ENCODE assay signal across 1 cellular context in genomic region chr10:110644598-110645462, GRCh38.
TF ChIP-seq lines count a peak whose summit lies in the region.

No MANE protein-coding gene starts in this region.

TF ChIP-seq in HCT116, 20 proteins besides CTCF, POLR2A, EP300 and RAD21 (continued from another document):
- TF ChIP-seq POLR2AphosphoS5 (IDR thresholded peaks at IDR 0.05; ENCODE audit: low read depth, low read length) (no peak), ZFX (IDR thresholded peaks at IDR 0.05) (no peak), SRF (IDR thresholded peaks at IDR 0.05; ENCODE audit: low read depth) (no peak), ATF3 (IDR thresholded peaks at IDR 0.05) (no peak)
